12 cellular contexts compared by ENCODE assay signal in the genomic region with DNA sequence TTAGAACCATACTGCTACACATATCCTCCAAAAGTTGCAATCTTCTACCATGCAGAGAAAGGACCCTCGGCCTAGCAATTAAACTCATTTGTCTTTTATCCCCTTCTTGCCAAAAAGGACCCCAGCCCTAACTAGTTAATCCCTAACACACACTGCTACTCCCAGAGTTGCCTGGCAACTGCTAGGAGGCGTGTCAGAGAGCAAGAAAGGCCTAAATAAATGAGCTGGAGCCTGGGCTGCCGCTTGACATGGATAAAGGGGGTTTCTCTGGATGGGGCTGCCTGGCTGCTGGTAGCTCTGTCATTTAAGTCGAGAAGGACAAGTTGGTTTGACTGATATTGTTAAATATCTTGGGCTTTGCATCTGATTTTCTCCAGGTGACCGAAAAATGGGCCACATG.
A peak's percentile ranks its signal among the peaks of the same experiment; 100 is the strongest.
DNase-seq lines count a peak whose midpoint lies in the region; ATAC-seq and TF ChIP-seq lines count a peak whose summit lies in the region.
"Had no signal": no experiment of that assay in that cellular context is flagged by ENCODE, and none has a peak within 500 bp of the region (broad histone marks: within the 10 kb centered on the region; RNA-seq: fewer than 3 reads in every experiment).

No MANE protein-coding gene starts in this region.

- H3K9me3 ChIP-seq in endodermal cell (ENCODE audit: control insufficient read depth, low read length): no peaks in the 10 kb centered on the region
- H3K9me3 ChIP-seq: left ventricle myocardium inferior had no signal

- peaks cover 18% of the 10 kb centered on the region for H3K4me1 Mint-ChIP-seq in endodermal cell
- H3K4me1 Mint-ChIP-seq: CD8-positive, alpha-beta memory T cell had no signal

- H3K9ac ChIP-seq in endodermal cell (ENCODE audit: extremely low read depth, low read length, poor library complexity, severe bottlenecking): no peak overlapping the region

- H3K27ac ChIP-seq in endodermal cell (ENCODE audit: low read depth, low read length) (peak overlapping the region; percentile 12), temporal lobe (ENCODE audit: low read depth, low read length) (peak overlapping the region; percentile 55)
- H3K27ac ChIP-seq: left ventricle myocardium inferior had no signal

- peak overlapping the region; percentile 31 for H3K27ac Mint-ChIP-seq in endodermal cell

- DNase-seq in NCI-H345 (lab: John Stamatoyannopoulos, UW) (peak; percentile 7), NCI-H345 treated with DMSO at 0.1 percent for 48 hours (lab: John Stamatoyannopoulos, UW; ENCODE audit: unreplicated experiment) (no peak), NCI-H510A treated with DMSO at 0.1 percent for 48 hours (lab: John Stamatoyannopoulos, UW) (peak; percentile 38), endodermal cell (peak; percentile 84), NCI-H2029 treated with DMSO at 0.1 percent for 48 hours (lab: John Stamatoyannopoulos, UW) (no peak)
- DNase-seq: activated gamma-delta T cell treated with Interleukin-2 at 50 U/mL for 16 hours; CD8-positive, alpha-beta memory T cell; dorsolateral prefrontal cortex; left ventricle myocardium inferior had no signal

- no peaks in the 10 kb centered on the region for H3K9me3 Mint-ChIP-seq in endodermal cell
- H3K9me3 Mint-ChIP-seq: CD8-positive, alpha-beta memory T cell had no signal

- peaks cover 40% of the 10 kb centered on the region for H3K36me3 Mint-ChIP-seq in endodermal cell (ENCODE audit: low read depth)

- no peak for ATAC-seq in GM19035 (IDR thresholded peaks at IDR 0.05; ENCODE audit: unreplicated experiment)
- ATAC-seq in HG02981 (IDR thresholded peaks at IDR 0.05; ENCODE audit: unreplicated experiment): no peak

- no peaks in the 10 kb centered on the region for H3K27me3 ChIP-seq in endodermal cell (ENCODE audit: control insufficient read depth, insufficient read depth, low read length, poor library complexity, severe bottlenecking)
- H3K27me3 ChIP-seq: dorsolateral prefrontal cortex had no signal

- H3K4me1 ChIP-seq in endodermal cell (ENCODE audit: control insufficient read depth, insufficient read depth, low read length): peaks cover 2% of the 10 kb centered on the region
- H3K4me1 ChIP-seq: left ventricle myocardium inferior had no signal

- H3K4me3 Mint-ChIP-seq in endodermal cell: no peak overlapping the region
- H3K4me3 Mint-ChIP-seq: CD8-positive, alpha-beta memory T cell had no signal

- no peaks in the 10 kb centered on the region for H3K36me3 ChIP-seq in endodermal cell (ENCODE audit: control insufficient read depth, insufficient read depth, low read length)

- TF ChIP-seq CTCF in endodermal cell (conservative IDR thresholded peaks at IDR 0.05): no peak

- H3K4me3 ChIP-seq in endodermal cell (ENCODE audit: low read length): no peak overlapping the region
- H3K4me3 ChIP-seq: dorsolateral prefrontal cortex, left ventricle myocardium inferior had no signal

- 34 to 41% methylated on average over 3 to 5 of the region's 5 CpGs for WGBS in endodermal cell (ENCODE audit: insufficient coverage in 1 of 2, insufficient read length in 1 of 2), 2 experiments

- H3K27me3 Mint-ChIP-seq in endodermal cell (ENCODE audit: insufficient read depth): no peaks in the 10 kb centered on the region
- H3K27me3 Mint-ChIP-seq: CD8-positive, alpha-beta memory T cell had no signal

Comparison
In these comparisons a context has a peak if more than half of its experiments do, and no peak if none do; other contexts are left out.
1. DNase-seq: peak in NCI-H345 (single experiment), NCI-H510A treated with DMSO at 0.1 percent for 48 hours (single experiment) and endodermal cell (single experiment); none in NCI-H345 treated with DMSO at 0.1 percent for 48 hours (single experiment) and NCI-H2029 treated with DMSO at 0.1 percent for 48 hours (single experiment).